In genomic region chr11:134469627-134470026, GRCh38 we compare ENCODE assay signal across 1 cellular context.
TF ChIP-seq lines count a peak whose summit lies in the region.

No MANE protein-coding gene starts in this region.

TF ChIP-seq in GM12878, 131 proteins besides CTCF, POLR2A, EP300 and RAD21 (continued from another document):
- 0 out of 2 replicates have a peak, but pooled peaks have one; percentile 17 for TF ChIP-seq ATF3 (IDR thresholded peaks at IDR 0.05; ENCODE audit: borderline replicate concordance, extremely low read depth, low read depth, low read length)
- no peak for TF ChIP-seq SIN3A (IDR thresholded peaks at IDR 0.05; ENCODE audit: low read depth, low read length)
- no peak for TF ChIP-seq GABPA (IDR thresholded peaks at IDR 0.05; ENCODE audit: low read depth)
- TF ChIP-seq MAX (IDR thresholded peaks at IDR 0.05; ENCODE audit: low read depth, low read length): no peak
- TF ChIP-seq MXI1 (IDR thresholded peaks at IDR 0.05; ENCODE audit: low read depth, low read length): no peak
- TF ChIP-seq KDM1A (IDR thresholded peaks at IDR 0.05; ENCODE audit: borderline replicate concordance): no peak
- TF ChIP-seq USF1 (IDR thresholded peaks at IDR 0.05; ENCODE audit: borderline replicate concordance, extremely low read length, insufficient read depth, low read depth, low read length): no peak
- no peak for TF ChIP-seq HDGF (IDR thresholded peaks at IDR 0.05)
- no peak for TF ChIP-seq PKNOX1 (IDR thresholded peaks at IDR 0.05)
- no peak for TF ChIP-seq ZNF687 (IDR thresholded peaks at IDR 0.05)
- TF ChIP-seq ZNF207 (IDR thresholded peaks at IDR 0.05; ENCODE audit: borderline replicate concordance): no peak
- TF ChIP-seq ATF2 (IDR thresholded peaks at IDR 0.05; ENCODE audit: low read length): no peak
TF ChIP-seq in GM12878: peak in this region for 4.
